In genomic region chr5:73867344-73868335, GRCh38 we compare ENCODE assay signal across 18 cellular contexts.
DNase-seq lines count a peak whose midpoint lies in the region; ATAC-seq, FAIRE-seq and TF ChIP-seq lines count a peak whose summit lies in the region.
"Had no signal": no experiment of that assay in that cellular context is flagged by ENCODE, and none has a peak within 500 bp of the region (broad histone marks: within the 10 kb centered on the region; RNA-seq: fewer than 3 reads in every experiment).

No MANE protein-coding gene starts in this region.

- TF ChIP-seq CTCF in astrocyte of the cerebellum (IDR thresholded peaks at IDR 0.05; ENCODE audit: low read depth, low read length, missing control alignments): no peak
- TF ChIP-seq CTCF in keratinocyte (optimal IDR thresholded peaks at IDR 0.05 in 1 of 3, IDR thresholded peaks at IDR 0.05 in 1 of 3, conservative IDR thresholded peaks at IDR 0.05 in 1 of 3; ENCODE audit: extremely low read depth in 1 of 3, insufficient read depth in 2 of 3, low read length in 3 of 3): no peak

- H3K79me2 ChIP-seq in keratinocyte (ENCODE audit: control insufficient read depth, insufficient read depth, low read length): peaks cover 8% of the 10 kb centered on the region

- peak; percentile 9 for FAIRE-seq in keratinocyte (lab: Jason Lieb, UNC)

- no peak overlapping the region for H3K4me2 ChIP-seq in keratinocyte (ENCODE audit: control insufficient read depth, extremely low read depth, insufficient read depth, low read depth, low read length)

- H3K36me3 ChIP-seq in keratinocyte (ENCODE audit: control insufficient read depth in 2 of 2, extremely low read depth in 1 of 2, insufficient read depth in 2 of 2, low read length in 2 of 2): peaks cover 36 to 41% of the 10 kb centered on the region in 2 experiments

- H3K4me1 ChIP-seq in keratinocyte (ENCODE audit: control insufficient read depth, extremely low read depth, insufficient read depth, low read length): no peaks in the 10 kb centered on the region

- no peak overlapping the region for H3K27ac ChIP-seq in keratinocyte (ENCODE audit: control insufficient read depth, insufficient read depth, low read length)

- H3K9me3 ChIP-seq in keratinocyte (ENCODE audit: control insufficient read depth, low read depth, low read length): no peaks in the 10 kb centered on the region

- H3K4me3 ChIP-seq in astrocyte of the cerebellum (ENCODE audit: low read depth, low read length) (no peak overlapping the region), keratinocyte (ENCODE audit: control insufficient read depth in 2 of 3, extremely low read depth in 1 of 3, insufficient read depth in 2 of 3, low read depth in 1 of 3, low read length in 3 of 3) (no peak overlapping the region)
- H3K4me3 ChIP-seq: lung had no signal

- in situ Hi-C loops in astrocyte of the cerebellum (cut with HindIII; ENCODE audit: low sequenced_read_pairs): no loop called here

- no peak overlapping the region for H3K9ac ChIP-seq in keratinocyte (ENCODE audit: control insufficient read depth, extremely low read depth, insufficient read depth, low read length)

- H4K20me1 ChIP-seq in keratinocyte (ENCODE audit: control insufficient read depth, extremely low read depth, insufficient read depth, low read length): no peaks in the 10 kb centered on the region

- H3K9me1 ChIP-seq in keratinocyte (ENCODE audit: control insufficient read depth, extremely low read depth, insufficient read depth, low read length): no peaks in the 10 kb centered on the region

- DNase-seq in AG08395 (ENCODE audit: low spot score) (peak; percentile 44), H4 (ENCODE audit: low spot score) (peak; percentile 18), astrocyte of the cerebellum (ENCODE audit: low read depth) (peak; percentile 11), keratinocyte (ENCODE audit: low read depth, low spot score) (no peak), KG1 (lab: John Stamatoyannopoulos, UW) (no peak)
- DNase-seq: activated CD8-positive, alpha-beta T cell treated with anti-CD3 and anti-CD28 coated beads for 36 hours; amygdala; dermis blood vessel endothelial cell; DMS 273 treated with DMSO at 0.1 percent for 48 hours; NCI-H1105; NCI-H510A treated with DMSO at 0.1 percent for 48 hours; OCI-M1 had no signal

- no peak overlapping the region for H2AFZ ChIP-seq in keratinocyte (ENCODE audit: control insufficient read depth, low read length)

- ATAC-seq in HG02884 (IDR thresholded peaks at IDR 0.05; ENCODE audit: unreplicated experiment): no peak
- no peak for ATAC-seq in GM21526 (IDR thresholded peaks at IDR 0.05; ENCODE audit: low FRiP score, unreplicated experiment)
- ATAC-seq in HG02763 (IDR thresholded peaks at IDR 0.05; ENCODE audit: unreplicated experiment): no peak
- ATAC-seq: activated CD8-positive, alpha-beta T cell treated with anti-CD3 and anti-CD28 coated beads for 36 hours; natural killer cell treated with Interleukin-12 subunit alpha and Interleukin-12 subunit beta and Interleukin-15 and Interleukin-18, amount 100 ng/mL, for 72 hours; SK-N-SH treated with all-trans-retinoic acid at 6 μM for 48 hours had no signal

- dilution Hi-C loops in keratinocyte (cut with MboI; ENCODE audit: extremely low pct_ligation_motif_present, low sequenced_read_pairs): no loop called here

- H3K27me3 ChIP-seq in keratinocyte (ENCODE audit: control insufficient read depth, extremely low read depth, insufficient read depth, low read length): no peaks in the 10 kb centered on the region

Comparison
In these comparisons a context has a peak if more than half of its experiments do, and no peak if none do; other contexts are left out.
1. DNase-seq: peak in AG08395 (single experiment), H4 (single experiment) and astrocyte of the cerebellum (single experiment); none in keratinocyte (single experiment) and KG1 (single experiment).